ENCODE assay signal across 27 cellular contexts in genomic region chr13:75748874-75749273, GRCh38.
"Had no signal": no experiment of that assay in that cellular context is flagged by ENCODE, and none has a peak within 500 bp of the region (broad histone marks: within the 10 kb centered on the region; RNA-seq: fewer than 3 reads in every experiment).

No MANE protein-coding gene starts in this region.

- H3K4me3 Mint-ChIP-seq: activated naive CD8-positive, alpha-beta T cell; brain; effector memory CD8-positive, alpha-beta T cell; natural killer cell; neural progenitor cell; T-helper 1 cell treated with Interleukin-12 subunit alpha and Interleukin-12 subunit beta and Interleukin-4 antibody, amounts not matched to agents 30 μg/mL and 1 μg/mL, for 36 hours had no signal

- H3K4me1 Mint-ChIP-seq: natural killer cell, neural progenitor cell had no signal

- H3K36me3 ChIP-seq: adrenal gland, cardiac muscle cell, gastroesophageal sphincter, neural progenitor cell, sigmoid colon, WERI-Rb-1 had no signal

- H3K4me1 ChIP-seq: neural progenitor cell had no signal

- H3K4me2 ChIP-seq: neural progenitor cell had no signal

- H3K27ac ChIP-seq: adrenal gland, cardiac muscle cell, gastroesophageal sphincter, neural progenitor cell, sigmoid colon, WERI-Rb-1 had no signal

- H3K9ac ChIP-seq: neural progenitor cell had no signal

- H3K36me3 Mint-ChIP-seq: natural killer cell, neural progenitor cell had no signal

- ATAC-seq: activated CD4-positive, CD25-positive, alpha-beta regulatory T cell treated with anti-CD3 and anti-CD28 coated beads, Interleukin-2, amount 50 U/mL, for 24 hours; effector memory CD8-positive, alpha-beta T cell; gastroesophageal sphincter; left colon; natural killer cell had no signal

- H2AFZ ChIP-seq: neural progenitor cell had no signal

- H3K9me3 Mint-ChIP-seq: natural killer cell, neural progenitor cell had no signal

- H3K27me3 Mint-ChIP-seq: activated naive CD8-positive, alpha-beta T cell; brain; effector memory CD8-positive, alpha-beta T cell had no signal

- H3K4me3 ChIP-seq: adrenal gland, cardiac muscle cell, gastroesophageal sphincter, neural progenitor cell, sigmoid colon had no signal

- DNase-seq: activated CD4-positive, alpha-beta T cell treated with anti-CD3 and anti-CD28 coated beads for 48 hours; activated CD4-positive, alpha-beta T cell treated with anti-CD3 and anti-CD28 coated beads, Interleukin-2, amount 50 U/mL, for 48 hours; activated CD8-positive, alpha-beta memory T cell treated with anti-CD3 and anti-CD28 coated beads for 24 hours; activated effector memory CD4-positive, alpha-beta T cell treated with Interleukin-2 at 50 U/mL for 16 hours; activated naive CD4-positive, alpha-beta T cell treated with Interleukin-2 at 50 U/mL for 16 hours; adrenal gland; cortex of kidney; effector memory CD8-positive, alpha-beta T cell; erythroblast; head of caudate nucleus; hippocampal formation; left colon; natural killer cell; occipital lobe; retina; sigmoid colon; stimulated activated naive CD4-positive, alpha-beta T cell treated with Interleukin-2 at 50 U/mL for 16 hours; T-helper 9 cell; trophoblast cell; WERI-Rb-1 had no signal

- H3K27ac Mint-ChIP-seq: activated naive CD8-positive, alpha-beta T cell; effector memory CD8-positive, alpha-beta T cell; natural killer cell; neural progenitor cell; T-helper 1 cell treated with Interleukin-12 subunit alpha and Interleukin-12 subunit beta and Interleukin-4 antibody, amounts not matched to agents 30 μg/mL and 1 μg/mL, for 36 hours had no signal

- H3K9me3 ChIP-seq: adrenal gland, gastroesophageal sphincter, sigmoid colon had no signal

- H3K27me3 ChIP-seq: adrenal gland, cardiac muscle cell, gastroesophageal sphincter, neural progenitor cell, sigmoid colon had no signal
